8 cellular contexts compared by ENCODE assay signal in the genomic region with DNA sequence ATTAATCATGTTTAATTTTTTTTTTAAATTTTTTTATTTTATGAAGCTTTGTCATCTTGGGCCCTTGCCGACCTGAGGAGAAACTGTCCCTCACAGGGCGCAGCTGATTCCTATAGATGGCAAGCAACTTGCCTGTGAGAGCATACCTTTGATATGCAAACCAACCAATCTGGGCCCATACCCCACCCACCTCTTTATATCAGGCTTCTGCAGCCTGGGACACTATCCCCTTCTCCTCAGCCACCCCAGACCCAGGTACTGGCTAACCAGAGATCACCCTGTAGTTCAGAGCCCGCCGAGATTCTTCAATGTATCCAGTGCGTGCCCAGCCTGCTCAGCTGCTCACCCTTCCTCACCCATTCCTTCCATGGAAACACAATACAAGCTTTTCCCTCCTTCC. TPM values are rescaled to one million over a fixed set of nuclear protein-coding genes. Genes with fewer than 3 reads are reported as not detected.
"Had no signal": no experiment of that assay in that cellular context is flagged by ENCODE, and none has a peak within 500 bp of the region (broad histone marks: within the 10 kb centered on the region; RNA-seq: fewer than 3 reads in every experiment).

No MANE protein-coding gene starts in this region.

- H3K36me3 ChIP-seq: HAP-1 had no signal

- H3K27ac Mint-ChIP-seq: HFFc6 had no signal

- H3K4me1 ChIP-seq: HAP-1 had no signal

- H3K4me3 ChIP-seq: HAP-1, K562 had no signal

- H3K9me3 ChIP-seq: HAP-1 had no signal

- ATAC-seq: HCT116, K562 had no signal

- H3K9me3 Mint-ChIP-seq: HFFc6 had no signal

- DNase-seq: GOT3, HFFc6, IMR-90, KG1 had no signal

- H3K4me3 Mint-ChIP-seq: HFFc6 had no signal

RNA-seq across cellular contexts. Expression of gene CRHBP, which starts 58.7 kb away (rescaled TPM):
- total RNA-seq: HFFc6, HT-29, IMR-90, K562 had no signal
- polyA plus RNA-seq: K562 had no signal
